ENCODE assay signal across 1 cellular context in the genomic region with DNA sequence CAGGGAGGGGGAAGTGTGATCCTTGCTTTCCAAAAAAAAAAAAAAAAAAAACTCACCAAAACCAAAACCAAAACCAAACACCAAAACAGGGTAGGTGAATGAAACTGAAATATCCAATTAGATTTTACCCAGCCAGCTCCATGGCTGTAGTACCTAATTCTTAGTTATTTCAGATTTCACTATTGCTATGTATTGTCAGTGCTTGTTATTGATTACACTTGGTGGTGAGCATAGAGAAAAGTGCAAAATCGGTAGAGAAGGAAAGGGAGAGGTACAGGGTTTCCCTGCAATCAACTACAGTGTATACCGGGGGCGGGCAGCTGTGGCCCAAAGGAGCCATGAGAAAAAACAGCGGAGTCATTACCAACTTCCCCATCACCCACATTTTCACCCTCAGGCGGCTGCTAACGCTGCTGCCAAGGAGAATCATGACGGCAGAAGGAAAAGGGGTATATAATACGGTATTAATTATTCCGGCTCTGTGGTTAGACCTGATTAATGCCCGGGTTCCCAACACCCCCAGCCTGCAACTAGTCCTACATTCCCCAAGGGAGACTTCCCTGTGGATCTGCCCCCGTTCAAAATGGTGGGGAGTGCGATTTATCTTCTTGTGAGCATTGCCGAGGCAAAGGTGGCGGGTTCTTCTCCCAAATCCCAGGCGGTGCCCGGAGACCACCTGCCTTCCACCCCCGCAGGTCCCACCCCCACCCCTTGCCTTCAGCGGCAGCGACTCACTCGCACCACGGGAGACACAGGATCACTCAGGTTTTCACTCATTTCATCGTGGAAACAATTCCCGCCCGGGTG.
TF ChIP-seq lines count a peak whose summit lies in the region.

A gene (minus strand): TSS at position 30 of the 807 bp plus-strand sequence. CDS start 486 bp downstream, outside the sequence.

TF ChIP-seq in HepG2, 621 proteins besides CTCF, POLR2A, EP300 and RAD21 (continued from another document):
- TF ChIP-seq POLR2G (IDR thresholded peaks at IDR 0.05; ENCODE audit: low read depth, low read length) (peak; percentile 47; the same call in 1 of the 2 replicates), TP53 (CRISPR knock-in tag; conservative IDR thresholded peaks at IDR 0.05) (no peak), FOXM1 (CRISPR knock-in tag; IDR thresholded peaks at IDR 0.05) (no peak), ZNF569 (CRISPR knock-in tag; IDR thresholded peaks at IDR 0.05; ENCODE audit: borderline replicate concordance) (no peak), POLR2AphosphoS5 (IDR thresholded peaks at IDR 0.05; ENCODE audit: low read depth, low read length) (peak; percentile 31; the same call in 1 of the 2 replicates), ZC3H4 (CRISPR knock-in tag; IDR thresholded peaks at IDR 0.05; ENCODE audit: borderline replicate concordance) (0 out of 2 replicates have a peak, but pooled peaks have one; percentile 28), YY1 (IDR thresholded peaks at IDR 0.05; ENCODE audit: insufficient read depth, insufficient replicate concordance, low read depth, low read length) (peak; percentile 30), ZBTB20 (CRISPR knock-in tag; IDR thresholded peaks at IDR 0.05; ENCODE audit: borderline replicate concordance, low read depth) (0 out of 2 replicates have a peak, but pooled peaks have one; percentile 51), SIN3B (IDR thresholded peaks at IDR 0.05; ENCODE audit: low read length) (0 out of 2 replicates have a peak, but pooled peaks have one; percentile 8), SNAPC2 (CRISPR knock-in tag; IDR thresholded peaks at IDR 0.05) (no peak), NFE2L2 (IDR thresholded peaks at IDR 0.05; ENCODE audit: low read length) (peak; percentile 40; the same call in 1 of the 2 replicates), THAP11 (CRISPR knock-in tag; IDR thresholded peaks at IDR 0.05) (no peak), ZNF441 (CRISPR knock-in tag; IDR thresholded peaks at IDR 0.05; ENCODE audit: borderline replicate concordance) (0 out of 2 replicates have a peak, but pooled peaks have one; percentile 27), RBM22 (optimal IDR thresholded peaks at IDR 0.05; ENCODE audit: low read length) (peak; percentile 41)
- TF ChIP-seq, protein P1, sequence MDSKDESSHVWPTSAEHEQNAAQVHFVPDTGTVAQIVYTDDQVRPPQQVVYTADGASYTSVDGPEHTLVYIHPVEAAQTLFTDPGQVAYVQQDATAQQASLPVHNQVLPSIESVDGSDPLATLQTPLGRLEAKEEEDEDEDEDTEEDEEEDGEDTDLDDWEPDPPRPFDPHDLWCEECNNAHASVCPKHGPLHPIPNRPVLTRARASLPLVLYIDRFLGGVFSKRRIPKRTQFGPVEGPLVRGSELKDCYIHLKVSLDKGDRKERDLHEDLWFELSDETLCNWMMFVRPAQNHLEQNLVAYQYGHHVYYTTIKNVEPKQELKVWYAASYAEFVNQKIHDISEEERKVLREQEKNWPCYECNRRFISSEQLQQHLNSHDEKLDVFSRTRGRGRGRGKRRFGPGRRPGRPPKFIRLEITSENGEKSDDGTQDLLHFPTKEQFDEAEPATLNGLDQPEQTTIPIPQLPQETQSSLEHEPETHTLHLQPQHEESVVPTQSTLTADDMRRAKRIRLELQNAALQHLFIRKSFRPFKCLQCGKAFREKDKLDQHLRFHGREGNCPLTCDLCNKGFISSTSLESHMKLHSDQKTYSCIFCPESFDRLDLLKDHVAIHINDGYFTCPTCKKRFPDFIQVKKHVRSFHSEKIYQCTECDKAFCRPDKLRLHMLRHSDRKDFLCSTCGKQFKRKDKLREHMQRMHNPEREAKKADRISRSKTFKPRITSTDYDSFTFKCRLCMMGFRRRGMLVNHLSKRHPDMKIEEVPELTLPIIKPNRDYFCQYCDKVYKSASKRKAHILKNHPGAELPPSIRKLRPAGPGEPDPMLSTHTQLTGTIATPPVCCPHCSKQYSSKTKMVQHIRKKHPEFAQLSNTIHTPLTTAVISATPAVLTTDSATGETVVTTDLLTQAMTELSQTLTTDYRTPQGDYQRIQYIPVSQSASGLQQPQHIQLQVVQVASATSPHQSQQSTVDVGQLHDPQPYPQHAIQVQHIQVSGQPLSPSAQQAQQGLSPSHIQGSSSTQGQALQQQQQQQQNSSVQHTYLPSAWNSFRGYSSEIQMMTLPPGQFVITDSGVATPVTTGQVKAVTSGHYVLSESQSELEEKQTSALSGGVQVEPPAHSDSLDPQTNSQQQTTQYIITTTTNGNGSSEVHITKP (CRISPR knock-in tag; IDR thresholded peaks at IDR 0.05; ENCODE audit: low read depth): 0 out of 2 replicates have a peak, but pooled peaks have one; percentile 32
- TF ChIP-seq, protein P2, sequence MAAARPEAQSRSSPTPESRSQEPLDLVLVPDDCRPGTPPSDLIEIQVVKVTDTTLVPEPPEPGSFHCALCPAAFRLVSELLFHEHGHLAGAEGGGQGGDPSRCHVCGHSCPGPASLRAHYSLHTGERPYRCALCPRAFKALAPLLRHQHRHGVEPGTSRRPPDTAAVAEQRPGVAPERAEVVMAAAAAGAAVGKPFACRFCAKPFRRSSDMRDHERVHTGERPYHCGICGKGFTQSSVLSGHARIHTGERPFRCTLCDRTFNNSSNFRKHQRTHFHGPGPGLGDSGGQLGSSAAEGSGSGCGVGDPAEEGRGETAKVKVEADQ (CRISPR knock-in tag; IDR thresholded peaks at IDR 0.05; ENCODE audit: borderline replicate concordance): no peak
- TF ChIP-seq, protein P3, sequence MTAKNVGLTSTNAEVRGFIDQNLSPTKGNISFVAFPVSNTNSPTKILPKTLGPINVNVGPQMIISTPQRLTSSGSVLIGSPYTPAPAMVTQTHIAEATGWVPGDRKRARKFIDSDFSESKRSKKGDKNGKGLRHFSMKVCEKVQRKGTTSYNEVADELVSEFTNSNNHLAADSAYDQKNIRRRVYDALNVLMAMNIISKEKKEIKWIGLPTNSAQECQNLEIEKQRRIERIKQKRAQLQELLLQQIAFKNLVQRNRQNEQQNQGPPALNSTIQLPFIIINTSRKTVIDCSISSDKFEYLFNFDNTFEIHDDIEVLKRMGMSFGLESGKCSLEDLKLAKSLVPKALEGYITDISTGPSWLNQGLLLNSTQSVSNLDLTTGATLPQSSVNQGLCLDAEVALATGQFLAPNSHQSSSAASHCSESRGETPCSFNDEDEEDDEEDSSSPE (CRISPR knock-in tag; IDR thresholded peaks at IDR 0.05): 0 out of 2 replicates have a peak, but pooled peaks have one; percentile 31
TF ChIP-seq in HepG2: peak in this region for 25.
